In genomic region chr2:73255907-73256617, GRCh38 we compare ENCODE assay signal across 1 cellular context.
TF ChIP-seq lines count a peak whose summit lies in the region.

No MANE protein-coding gene starts in this region.

TF ChIP-seq in HepG2, 621 proteins besides CTCF, POLR2A, EP300 and RAD21:
- TF ChIP-seq HHEX (CRISPR knock-in tag; IDR thresholded peaks at IDR 0.05): no peak
- TF ChIP-seq RFX3 (CRISPR knock-in tag; IDR thresholded peaks at IDR 0.05): no peak
- TF ChIP-seq POLR2G (IDR thresholded peaks at IDR 0.05; ENCODE audit: low read depth, low read length): peak; percentile 43
